ENCODE assay signal across 35 cellular contexts in the genomic region with DNA sequence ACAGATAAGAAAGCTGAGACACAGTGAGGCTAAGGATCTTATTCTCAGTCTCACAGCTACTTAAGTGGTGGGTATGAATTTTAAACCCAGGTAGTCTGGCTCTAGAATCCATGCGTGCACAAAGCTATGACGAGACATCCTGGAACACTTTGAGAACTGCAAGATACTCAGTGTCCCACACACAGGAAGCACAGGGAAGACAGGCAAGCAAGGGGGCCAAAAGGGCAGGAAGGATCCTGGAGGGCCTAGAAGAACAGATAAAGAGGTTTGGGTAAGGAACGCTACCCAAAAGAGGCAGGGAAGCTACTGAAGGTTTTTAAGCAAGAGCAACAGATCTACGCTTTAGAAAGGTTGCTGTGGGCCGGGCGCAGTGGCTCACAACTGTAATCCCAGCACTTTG.
"Had no signal": no experiment of that assay in that cellular context is flagged by ENCODE, and none has a peak within 500 bp of the region (broad histone marks: within the 10 kb centered on the region; RNA-seq: fewer than 3 reads in every experiment).

No MANE protein-coding gene starts in this region.

- H3K4me2 ChIP-seq: KMS-11 had no signal

- H3K27ac ChIP-seq: KMS-11 had no signal

- H3K36me3 ChIP-seq: MG63 had no signal

- H3K27me3 ChIP-seq: MG63 had no signal

- H3K9ac ChIP-seq: KMS-11 had no signal

- H3K4me3 ChIP-seq: MG63 had no signal

- DNase-seq: Karpas-422, Kasumi-1, MG63, MM.1S, MV-4-11, NCI-H1048, NCI-H1092, NCI-H1092 treated with DMSO at 0.1 percent for 48 hours, NCI-H1105, NCI-H1105 treated with DMSO at 0.1 percent for 48 hours, NCI-H1417, NCI-H1417 treated with DMSO at 0.1 percent for 48 hours, NCI-H1436, NCI-H1436 treated with DMSO at 0.1 percent for 48 hours, NCI-H146, NCI-H1694, NCI-H1694 treated with DMSO at 0.1 percent for 48 hours, NCI-H187, NCI-H187 treated with DMSO at 0.1 percent for 48 hours, NCI-H1930, NCI-H2029, NCI-H2029 treated with DMSO at 0.1 percent for 48 hours, NCI-H2081, NCI-H2081 treated with DMSO at 0.1 percent for 48 hours, NCI-H2107, NCI-H2171, NCI-H2171 treated with DMSO at 0.1 percent for 48 hours, NCI-H2227 treated with DMSO at 0.1 percent for 48 hours, NCI-H226, NCI-H345, NCI-H446, NCI-H446 treated with DMSO at 0.1 percent for 48 hours, NCI-H510A, NCI-H510A treated with DMSO at 0.1 percent for 48 hours had no signal

- H3K9me3 ChIP-seq: MG63 had no signal
